ENCODE assay signal across 8 cellular contexts in the genomic region with DNA sequence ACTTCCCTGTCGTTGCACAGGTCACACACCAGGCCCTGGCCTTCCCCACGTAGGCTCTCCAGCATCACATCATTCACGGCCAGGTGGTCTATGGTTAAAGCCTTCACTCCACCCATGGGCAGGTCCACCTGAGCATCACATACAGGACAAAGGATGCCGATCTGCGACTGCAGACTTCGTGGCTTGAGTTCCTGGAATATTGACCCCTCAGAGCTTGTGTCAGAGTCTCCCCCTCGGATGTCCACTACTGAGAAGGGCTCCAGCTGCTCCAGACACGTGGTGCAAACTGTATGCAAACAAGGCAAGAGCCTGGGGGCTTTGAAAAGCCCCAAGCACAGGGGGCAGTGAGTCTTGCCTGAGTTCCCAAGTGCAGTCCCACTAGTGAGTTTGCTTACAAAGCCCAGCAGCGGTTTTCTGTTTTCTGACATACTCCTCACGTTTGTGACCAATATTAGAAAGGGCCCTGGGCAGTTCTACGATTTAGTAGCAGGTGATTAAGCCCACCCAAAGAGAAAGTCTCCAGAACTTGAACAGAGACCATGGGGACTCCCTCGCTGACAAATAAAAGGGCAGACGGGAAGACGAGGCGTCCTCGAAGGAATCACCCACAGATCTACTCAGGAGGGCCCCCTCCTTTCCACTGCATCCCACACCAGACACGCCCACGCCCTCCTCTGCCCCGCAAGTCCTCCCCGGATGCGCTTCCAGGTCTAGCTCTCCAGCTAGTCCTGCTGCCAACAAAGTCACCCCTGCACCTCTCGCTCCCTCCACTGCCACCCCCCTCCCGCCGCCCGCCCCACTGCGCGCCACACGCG.
DNase-seq lines count a peak whose midpoint lies in the region; ATAC-seq and TF ChIP-seq lines count a peak whose summit lies in the region.

No MANE protein-coding gene starts in this region.

- H3K27ac ChIP-seq in skin epidermis: peak overlapping the region; percentile 51 to 95 (median 88)

- DNase-seq in NCI-H1105 (lab: John Stamatoyannopoulos, UW) (peak; percentile 27), NCI-H1105 treated with DMSO at 0.1 percent for 48 hours (lab: John Stamatoyannopoulos, UW) (no peak), adipocyte (ENCODE audit: low read depth) (no peak), cortex of kidney (lab: John Stamatoyannopoulos, UW) (no peak)

- no peak for TF ChIP-seq EP300 in Ishikawa (IDR thresholded peaks at IDR 0.05; ENCODE audit: borderline replicate concordance)

- H3K9ac ChIP-seq in adipocyte (ENCODE audit: low read length) (peak overlapping the region; percentile 90), iPS-15b (ENCODE audit: low read depth, low read length) (peak overlapping the region; percentile 48)

- H3K27me3 ChIP-seq in adipocyte (replicated peaks; ENCODE audit: control insufficient read depth, insufficient read depth, low read length): peaks cover 4% of the 10 kb centered on the region
- no peaks in the 10 kb centered on the region for H3K27me3 ChIP-seq in iPS-15b (ENCODE audit: control insufficient read depth, insufficient read depth, low read length)

- H3K4me3 ChIP-seq in adipocyte (ENCODE audit: low read length) (peak overlapping the region; percentile 91), iPS-15b (ENCODE audit: low read depth, low read length) (peak overlapping the region; percentile 70), skin epidermis (peak overlapping the region; percentile 56 to 68 (median 62))

- H3K9me3 ChIP-seq in adipocyte (ENCODE audit: control insufficient read depth, low read length) (no peaks in the 10 kb centered on the region), iPS-15b (ENCODE audit: control insufficient read depth, insufficient read depth, low read length) (no peaks in the 10 kb centered on the region)

- no peak for TF ChIP-seq RAD21 in Ishikawa (IDR thresholded peaks at IDR 0.05; ENCODE audit: low read depth)

- H3K36me3 ChIP-seq in adipocyte (ENCODE audit: control insufficient read depth, insufficient read depth, low read length, severe bottlenecking) (no peaks in the 10 kb centered on the region), iPS-15b (ENCODE audit: control insufficient read depth, insufficient read depth, low read length) (peaks cover 13% of the 10 kb centered on the region)

- H3K4me1 ChIP-seq in adipocyte (ENCODE audit: control insufficient read depth, insufficient read depth, low read length) (peaks cover 9% of the 10 kb centered on the region), iPS-15b (ENCODE audit: control insufficient read depth, insufficient read depth, low read length) (peaks cover 4% of the 10 kb centered on the region)

- ATAC-seq in GM21381 (IDR thresholded peaks at IDR 0.05; ENCODE audit: unreplicated experiment): no peak

TF ChIP-seq in Ishikawa, 13 proteins besides CTCF, POLR2A, EP300 and RAD21:
- TF ChIP-seq, protein P1, sequence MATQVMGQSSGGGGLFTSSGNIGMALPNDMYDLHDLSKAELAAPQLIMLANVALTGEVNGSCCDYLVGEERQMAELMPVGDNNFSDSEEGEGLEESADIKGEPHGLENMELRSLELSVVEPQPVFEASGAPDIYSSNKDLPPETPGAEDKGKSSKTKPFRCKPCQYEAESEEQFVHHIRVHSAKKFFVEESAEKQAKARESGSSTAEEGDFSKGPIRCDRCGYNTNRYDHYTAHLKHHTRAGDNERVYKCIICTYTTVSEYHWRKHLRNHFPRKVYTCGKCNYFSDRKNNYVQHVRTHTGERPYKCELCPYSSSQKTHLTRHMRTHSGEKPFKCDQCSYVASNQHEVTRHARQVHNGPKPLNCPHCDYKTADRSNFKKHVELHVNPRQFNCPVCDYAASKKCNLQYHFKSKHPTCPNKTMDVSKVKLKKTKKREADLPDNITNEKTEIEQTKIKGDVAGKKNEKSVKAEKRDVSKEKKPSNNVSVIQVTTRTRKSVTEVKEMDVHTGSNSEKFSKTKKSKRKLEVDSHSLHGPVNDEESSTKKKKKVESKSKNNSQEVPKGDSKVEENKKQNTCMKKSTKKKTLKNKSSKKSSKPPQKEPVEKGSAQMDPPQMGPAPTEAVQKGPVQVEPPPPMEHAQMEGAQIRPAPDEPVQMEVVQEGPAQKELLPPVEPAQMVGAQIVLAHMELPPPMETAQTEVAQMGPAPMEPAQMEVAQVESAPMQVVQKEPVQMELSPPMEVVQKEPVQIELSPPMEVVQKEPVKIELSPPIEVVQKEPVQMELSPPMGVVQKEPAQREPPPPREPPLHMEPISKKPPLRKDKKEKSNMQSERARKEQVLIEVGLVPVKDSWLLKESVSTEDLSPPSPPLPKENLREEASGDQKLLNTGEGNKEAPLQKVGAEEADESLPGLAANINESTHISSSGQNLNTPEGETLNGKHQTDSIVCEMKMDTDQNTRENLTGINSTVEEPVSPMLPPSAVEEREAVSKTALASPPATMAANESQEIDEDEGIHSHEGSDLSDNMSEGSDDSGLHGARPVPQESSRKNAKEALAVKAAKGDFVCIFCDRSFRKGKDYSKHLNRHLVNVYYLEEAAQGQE (IDR thresholded peaks at IDR 0.05; ENCODE audit: low read depth): no peak
- TF ChIP-seq CEBPB (IDR thresholded peaks at IDR 0.05): no peak
- peak; percentile 73; the same call in 1 of the 2 replicates for TF ChIP-seq EGR1 (IDR thresholded peaks at IDR 0.05)
- no peak; the same call in 1 of the 2 replicates for TF ChIP-seq NFIC (IDR thresholded peaks at IDR 0.05)
- TF ChIP-seq, protein P2, sequence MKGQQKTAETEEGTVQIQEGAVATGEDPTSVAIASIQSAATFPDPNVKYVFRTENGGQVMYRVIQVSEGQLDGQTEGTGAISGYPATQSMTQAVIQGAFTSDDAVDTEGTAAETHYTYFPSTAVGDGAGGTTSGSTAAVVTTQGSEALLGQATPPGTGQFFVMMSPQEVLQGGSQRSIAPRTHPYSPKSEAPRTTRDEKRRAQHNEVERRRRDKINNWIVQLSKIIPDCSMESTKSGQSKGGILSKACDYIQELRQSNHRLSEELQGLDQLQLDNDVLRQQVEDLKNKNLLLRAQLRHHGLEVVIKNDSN (IDR thresholded peaks at IDR 0.05): no peak
